In the genomic region with DNA sequence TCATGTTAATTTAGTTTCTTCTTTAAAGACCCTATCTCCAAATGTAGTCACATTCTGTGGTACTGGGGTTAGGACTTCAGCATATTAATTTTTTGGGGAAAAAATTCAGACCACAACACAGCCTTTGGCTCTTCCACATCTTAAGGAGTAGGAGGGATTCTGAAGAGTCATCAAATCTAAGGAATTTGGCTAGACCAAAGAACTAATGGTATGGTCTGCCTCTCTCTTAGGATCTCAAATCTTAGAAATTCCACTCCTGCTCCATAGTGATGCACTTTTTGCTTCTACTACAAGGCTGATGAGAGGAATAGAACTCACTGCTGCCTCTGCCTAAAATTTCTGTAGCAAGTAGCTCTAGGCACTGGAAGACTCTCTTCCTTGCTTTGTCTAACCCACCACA, we compare ENCODE assay signal across 22 cellular contexts.
"Had no signal": no experiment of that assay in that cellular context is flagged by ENCODE, and none has a peak within 500 bp of the region (broad histone marks: within the 10 kb centered on the region; RNA-seq: fewer than 3 reads in every experiment).

No MANE protein-coding gene starts in this region.

- H3K4me3 Mint-ChIP-seq: activated CD4-positive, alpha-beta T cell treated with anti-CD3 and anti-CD28 coated beads for 36 hours; activated CD8-positive, alpha-beta T cell treated with anti-CD3 and anti-CD28 coated beads, Interleukin-2, amount 10 ng/mL, durations not matched to agents 7 days and 5 days; activated naive CD4-positive, alpha-beta T cell treated with anti-CD3 and anti-CD28 coated beads, Interleukin-2, amount 10 ng/mL, durations not matched to agents 7 days and 5 days; activated naive CD8-positive, alpha-beta T cell treated with anti-CD3 and anti-CD28 coated beads for 36 hours; activated T-cell treated with anti-CD3 and anti-CD28 coated beads, Interleukin-2, amount 50 U/mL, for 4 hours had no signal

- H3K4me2 ChIP-seq: SK-N-SH had no signal

- DNase-seq: activated CD4-positive, alpha-beta T cell treated with anti-CD3 and anti-CD28 coated beads for 36 hours; activated CD4-positive, alpha-beta T cell treated with anti-CD3 and anti-CD28 coated beads, Interleukin-2, amount 50 U/mL, for 1 hour; activated CD8-positive, alpha-beta T cell treated with anti-CD3 and anti-CD28 coated beads, Interleukin-2, amount 10 ng/mL, durations not matched to agents 7 days and 5 days; activated gamma-delta T cell; activated naive CD4-positive, alpha-beta T cell treated with anti-CD3 and anti-CD28 coated beads, Interleukin-2, amount 10 ng/mL, durations not matched to agents 7 days and 5 days; activated naive CD8-positive, alpha-beta T cell treated with anti-CD3 and anti-CD28 coated beads for 36 hours; activated T-cell treated with anti-CD3 and anti-CD28 coated beads, Interleukin-2, amount 50 U/mL, for 4 hours; caudate nucleus; NCI-H1105 treated with DMSO at 0.1 percent for 48 hours; NCI-H1436 treated with DMSO at 0.1 percent for 48 hours; NCI-H187; NCI-H2081; NCI-H446; NCI-H524; Peyer's patch; Right ventricle myocardium superior; SJCRH30; SK-N-SH; T-helper 1 cell; WERI-Rb-1 had no signal

- H3K27me3 ChIP-seq: breast epithelium, Peyer's patch, SJCRH30 had no signal

- H3K27ac Mint-ChIP-seq: activated CD4-positive, alpha-beta T cell treated with anti-CD3 and anti-CD28 coated beads for 36 hours; activated CD8-positive, alpha-beta T cell treated with anti-CD3 and anti-CD28 coated beads, Interleukin-2, amount 10 ng/mL, durations not matched to agents 7 days and 5 days; activated naive CD4-positive, alpha-beta T cell treated with anti-CD3 and anti-CD28 coated beads, Interleukin-2, amount 10 ng/mL, durations not matched to agents 7 days and 5 days; activated naive CD8-positive, alpha-beta T cell treated with anti-CD3 and anti-CD28 coated beads for 36 hours had no signal

- H3K36me3 ChIP-seq: breast epithelium, Peyer's patch, SJCRH30, WERI-Rb-1 had no signal

- H3K4me1 ChIP-seq: breast epithelium, Peyer's patch, SJCRH30 had no signal

- H3K27ac ChIP-seq: breast epithelium, Peyer's patch, RWPE1, SJCRH30, WERI-Rb-1 had no signal

- H3K27me3 Mint-ChIP-seq: activated naive CD4-positive, alpha-beta T cell treated with anti-CD3 and anti-CD28 coated beads, Interleukin-2, amount 10 ng/mL, durations not matched to agents 7 days and 5 days; activated naive CD8-positive, alpha-beta T cell treated with anti-CD3 and anti-CD28 coated beads for 36 hours had no signal

- H3K4me1 Mint-ChIP-seq: activated CD4-positive, alpha-beta T cell treated with anti-CD3 and anti-CD28 coated beads for 36 hours; activated naive CD4-positive, alpha-beta T cell treated with anti-CD3 and anti-CD28 coated beads, Interleukin-2, amount 10 ng/mL, durations not matched to agents 7 days and 5 days; activated naive CD8-positive, alpha-beta T cell treated with anti-CD3 and anti-CD28 coated beads for 36 hours had no signal

- H3K9me3 ChIP-seq: SJCRH30 had no signal

- H3K36me3 Mint-ChIP-seq: activated naive CD4-positive, alpha-beta T cell treated with anti-CD3 and anti-CD28 coated beads, Interleukin-2, amount 10 ng/mL, durations not matched to agents 7 days and 5 days had no signal

- H3K4me3 ChIP-seq: breast epithelium, Peyer's patch, SJCRH30 had no signal

- H3K9ac ChIP-seq: SK-N-SH had no signal
